2 cellular contexts compared by ENCODE assay signal in the genomic region with DNA sequence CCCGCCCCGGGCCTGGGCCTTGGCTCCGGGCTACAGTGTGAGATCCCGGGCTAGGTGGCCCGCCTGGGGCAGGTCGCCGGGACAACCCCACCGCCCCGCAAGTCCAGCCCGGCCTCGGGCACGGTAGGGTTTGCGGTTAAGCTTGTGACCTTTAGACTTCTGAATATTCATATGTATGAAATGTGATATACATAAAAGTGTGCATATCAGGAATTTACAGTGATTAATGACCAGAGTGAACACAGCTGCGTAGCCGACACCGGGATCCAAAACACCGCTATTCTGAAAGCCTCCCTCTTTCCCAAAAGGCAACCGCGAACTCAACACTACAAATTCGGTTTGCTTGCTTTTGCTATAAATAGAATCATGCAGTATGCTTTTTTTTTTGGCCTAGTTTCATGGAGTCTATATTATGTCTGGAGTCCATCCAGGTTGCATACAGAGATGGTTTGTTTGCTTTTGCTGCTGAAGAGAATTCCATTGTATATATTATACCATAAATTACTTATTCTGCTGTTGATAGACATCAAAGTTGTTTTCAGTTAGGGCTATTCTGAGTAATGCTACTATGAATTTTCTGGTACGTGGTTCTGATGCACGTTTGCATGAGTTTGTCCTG.
A peak's percentile ranks its signal among the peaks of the same experiment; 100 is the strongest.
TF ChIP-seq lines count a peak whose summit lies in the region.

No MANE protein-coding gene starts in this region.

TF ChIP-seq in IMR-90, 13 proteins besides CTCF, POLR2A, EP300 and RAD21:
- no peak for TF ChIP-seq CEBPB (IDR thresholded peaks at IDR 0.05; ENCODE audit: low read depth, low read length)
- TF ChIP-seq, protein P1, sequence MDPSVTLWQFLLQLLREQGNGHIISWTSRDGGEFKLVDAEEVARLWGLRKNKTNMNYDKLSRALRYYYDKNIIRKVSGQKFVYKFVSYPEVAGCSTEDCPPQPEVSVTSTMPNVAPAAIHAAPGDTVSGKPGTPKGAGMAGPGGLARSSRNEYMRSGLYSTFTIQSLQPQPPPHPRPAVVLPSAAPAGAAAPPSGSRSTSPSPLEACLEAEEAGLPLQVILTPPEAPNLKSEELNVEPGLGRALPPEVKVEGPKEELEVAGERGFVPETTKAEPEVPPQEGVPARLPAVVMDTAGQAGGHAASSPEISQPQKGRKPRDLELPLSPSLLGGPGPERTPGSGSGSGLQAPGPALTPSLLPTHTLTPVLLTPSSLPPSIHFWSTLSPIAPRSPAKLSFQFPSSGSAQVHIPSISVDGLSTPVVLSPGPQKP (IDR thresholded peaks at IDR 0.05; ENCODE audit: borderline replicate concordance, low read depth, low read length), result no peak
- TF ChIP-seq SMC3 (IDR thresholded peaks at IDR 0.05; ENCODE audit: low read depth, low read length), result no peak
- TF ChIP-seq MXI1 (IDR thresholded peaks at IDR 0.05; ENCODE audit: borderline replicate concordance, low read depth, low read length), result no peak

TF ChIP-seq in GM12878, 131 proteins besides CTCF, POLR2A, EP300 and RAD21:
- TF ChIP-seq, protein P2, sequence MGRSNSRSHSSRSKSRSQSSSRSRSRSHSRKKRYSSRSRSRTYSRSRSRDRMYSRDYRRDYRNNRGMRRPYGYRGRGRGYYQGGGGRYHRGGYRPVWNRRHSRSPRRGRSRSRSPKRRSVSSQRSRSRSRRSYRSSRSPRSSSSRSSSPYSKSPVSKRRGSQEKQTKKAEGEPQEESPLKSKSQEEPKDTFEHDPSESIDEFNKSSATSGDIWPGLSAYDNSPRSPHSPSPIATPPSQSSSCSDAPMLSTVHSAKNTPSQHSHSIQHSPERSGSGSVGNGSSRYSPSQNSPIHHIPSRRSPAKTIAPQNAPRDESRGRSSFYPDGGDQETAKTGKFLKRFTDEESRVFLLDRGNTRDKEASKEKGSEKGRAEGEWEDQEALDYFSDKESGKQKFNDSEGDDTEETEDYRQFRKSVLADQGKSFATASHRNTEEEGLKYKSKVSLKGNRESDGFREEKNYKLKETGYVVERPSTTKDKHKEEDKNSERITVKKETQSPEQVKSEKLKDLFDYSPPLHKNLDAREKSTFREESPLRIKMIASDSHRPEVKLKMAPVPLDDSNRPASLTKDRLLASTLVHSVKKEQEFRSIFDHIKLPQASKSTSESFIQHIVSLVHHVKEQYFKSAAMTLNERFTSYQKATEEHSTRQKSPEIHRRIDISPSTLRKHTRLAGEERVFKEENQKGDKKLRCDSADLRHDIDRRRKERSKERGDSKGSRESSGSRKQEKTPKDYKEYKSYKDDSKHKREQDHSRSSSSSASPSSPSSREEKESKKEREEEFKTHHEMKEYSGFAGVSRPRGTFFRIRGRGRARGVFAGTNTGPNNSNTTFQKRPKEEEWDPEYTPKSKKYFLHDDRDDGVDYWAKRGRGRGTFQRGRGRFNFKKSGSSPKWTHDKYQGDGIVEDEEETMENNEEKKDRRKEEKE (IDR thresholded peaks at IDR 0.05), result no peak
- TF ChIP-seq POU2F2 (IDR thresholded peaks at IDR 0.05; ENCODE audit: borderline replicate concordance, low read depth, low read length) (peak; percentile 16; the same call in 1 of the 3 replicates), CBFB (IDR thresholded peaks at IDR 0.05; ENCODE audit: low read depth) (0 out of 2 replicates have a peak, but pooled peaks have one; percentile 36), CBX5 (IDR thresholded peaks at IDR 0.05; ENCODE audit: low read depth) (no peak), HDAC2 (IDR thresholded peaks at IDR 0.05) (no peak; the same call in 1 of the 2 replicates), TCF12 (IDR thresholded peaks at IDR 0.05; ENCODE audit: low read depth, low read length) (no peak), RAD51 (IDR thresholded peaks at IDR 0.05) (no peak), YY1 (IDR thresholded peaks at IDR 0.05; ENCODE audit: low read depth, low read length) (no peak), MEF2A (IDR thresholded peaks at IDR 0.05; ENCODE audit: insufficient read depth, low read depth, low read length) (no peak), FOS (IDR thresholded peaks at IDR 0.05; ENCODE audit: borderline replicate concordance, extremely low read depth, insufficient read length) (no peak), SIX5 (IDR thresholded peaks at IDR 0.05; ENCODE audit: low read depth, low read length, severe bottlenecking) (no peak), ZNF274 (IDR thresholded peaks at IDR 0.05; ENCODE audit: insufficient read depth, insufficient read length) (no peak), ATF7 (IDR thresholded peaks at IDR 0.05; ENCODE audit: low read depth) (no peak), BACH1 (IDR thresholded peaks at IDR 0.05; ENCODE audit: borderline replicate concordance) (no peak), CEBPB (IDR thresholded peaks at IDR 0.05; ENCODE audit: borderline replicate concordance in 1 of 2, low read depth in 2 of 2, low read length in 2 of 2) (no peak), RBBP5 (conservative IDR thresholded peaks at IDR 0.05) (no peak), PAX5 (IDR thresholded peaks at IDR 0.05; ENCODE audit: borderline replicate concordance, low read depth, low read length) (no peak), SRF (IDR thresholded peaks at IDR 0.05; ENCODE audit: low read depth in 2 of 2, low read length in 2 of 2) (no peak), ASH2L (IDR thresholded peaks at IDR 0.05; ENCODE audit: borderline replicate concordance, low read depth) (no peak), MYB (IDR thresholded peaks at IDR 0.05; ENCODE audit: borderline replicate concordance, low read depth, low read length) (no peak), ZNF217 (IDR thresholded peaks at IDR 0.05) (no peak), RUNX3 (IDR thresholded peaks at IDR 0.05; ENCODE audit: low read length) (peak; percentile 26; the same call in 1 of the 2 replicates)
- TF ChIP-seq, protein P3, sequence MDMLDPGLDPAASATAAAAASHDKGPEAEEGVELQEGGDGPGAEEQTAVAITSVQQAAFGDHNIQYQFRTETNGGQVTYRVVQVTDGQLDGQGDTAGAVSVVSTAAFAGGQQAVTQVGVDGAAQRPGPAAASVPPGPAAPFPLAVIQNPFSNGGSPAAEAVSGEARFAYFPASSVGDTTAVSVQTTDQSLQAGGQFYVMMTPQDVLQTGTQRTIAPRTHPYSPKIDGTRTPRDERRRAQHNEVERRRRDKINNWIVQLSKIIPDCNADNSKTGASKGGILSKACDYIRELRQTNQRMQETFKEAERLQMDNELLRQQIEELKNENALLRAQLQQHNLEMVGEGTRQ (IDR thresholded peaks at IDR 0.05; ENCODE audit: borderline replicate concordance, low read depth, low read length), result no peak
- TF ChIP-seq, protein P4, sequence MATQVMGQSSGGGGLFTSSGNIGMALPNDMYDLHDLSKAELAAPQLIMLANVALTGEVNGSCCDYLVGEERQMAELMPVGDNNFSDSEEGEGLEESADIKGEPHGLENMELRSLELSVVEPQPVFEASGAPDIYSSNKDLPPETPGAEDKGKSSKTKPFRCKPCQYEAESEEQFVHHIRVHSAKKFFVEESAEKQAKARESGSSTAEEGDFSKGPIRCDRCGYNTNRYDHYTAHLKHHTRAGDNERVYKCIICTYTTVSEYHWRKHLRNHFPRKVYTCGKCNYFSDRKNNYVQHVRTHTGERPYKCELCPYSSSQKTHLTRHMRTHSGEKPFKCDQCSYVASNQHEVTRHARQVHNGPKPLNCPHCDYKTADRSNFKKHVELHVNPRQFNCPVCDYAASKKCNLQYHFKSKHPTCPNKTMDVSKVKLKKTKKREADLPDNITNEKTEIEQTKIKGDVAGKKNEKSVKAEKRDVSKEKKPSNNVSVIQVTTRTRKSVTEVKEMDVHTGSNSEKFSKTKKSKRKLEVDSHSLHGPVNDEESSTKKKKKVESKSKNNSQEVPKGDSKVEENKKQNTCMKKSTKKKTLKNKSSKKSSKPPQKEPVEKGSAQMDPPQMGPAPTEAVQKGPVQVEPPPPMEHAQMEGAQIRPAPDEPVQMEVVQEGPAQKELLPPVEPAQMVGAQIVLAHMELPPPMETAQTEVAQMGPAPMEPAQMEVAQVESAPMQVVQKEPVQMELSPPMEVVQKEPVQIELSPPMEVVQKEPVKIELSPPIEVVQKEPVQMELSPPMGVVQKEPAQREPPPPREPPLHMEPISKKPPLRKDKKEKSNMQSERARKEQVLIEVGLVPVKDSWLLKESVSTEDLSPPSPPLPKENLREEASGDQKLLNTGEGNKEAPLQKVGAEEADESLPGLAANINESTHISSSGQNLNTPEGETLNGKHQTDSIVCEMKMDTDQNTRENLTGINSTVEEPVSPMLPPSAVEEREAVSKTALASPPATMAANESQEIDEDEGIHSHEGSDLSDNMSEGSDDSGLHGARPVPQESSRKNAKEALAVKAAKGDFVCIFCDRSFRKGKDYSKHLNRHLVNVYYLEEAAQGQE (IDR thresholded peaks at IDR 0.05; ENCODE audit: low read depth, low read length), result no peak
- TF ChIP-seq, protein P5, sequence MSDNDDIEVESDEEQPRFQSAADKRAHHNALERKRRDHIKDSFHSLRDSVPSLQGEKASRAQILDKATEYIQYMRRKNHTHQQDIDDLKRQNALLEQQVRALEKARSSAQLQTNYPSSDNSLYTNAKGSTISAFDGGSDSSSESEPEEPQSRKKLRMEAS (IDR thresholded peaks at IDR 0.05; ENCODE audit: low read depth, low read length), result no peak
- TF ChIP-seq, protein P6, sequence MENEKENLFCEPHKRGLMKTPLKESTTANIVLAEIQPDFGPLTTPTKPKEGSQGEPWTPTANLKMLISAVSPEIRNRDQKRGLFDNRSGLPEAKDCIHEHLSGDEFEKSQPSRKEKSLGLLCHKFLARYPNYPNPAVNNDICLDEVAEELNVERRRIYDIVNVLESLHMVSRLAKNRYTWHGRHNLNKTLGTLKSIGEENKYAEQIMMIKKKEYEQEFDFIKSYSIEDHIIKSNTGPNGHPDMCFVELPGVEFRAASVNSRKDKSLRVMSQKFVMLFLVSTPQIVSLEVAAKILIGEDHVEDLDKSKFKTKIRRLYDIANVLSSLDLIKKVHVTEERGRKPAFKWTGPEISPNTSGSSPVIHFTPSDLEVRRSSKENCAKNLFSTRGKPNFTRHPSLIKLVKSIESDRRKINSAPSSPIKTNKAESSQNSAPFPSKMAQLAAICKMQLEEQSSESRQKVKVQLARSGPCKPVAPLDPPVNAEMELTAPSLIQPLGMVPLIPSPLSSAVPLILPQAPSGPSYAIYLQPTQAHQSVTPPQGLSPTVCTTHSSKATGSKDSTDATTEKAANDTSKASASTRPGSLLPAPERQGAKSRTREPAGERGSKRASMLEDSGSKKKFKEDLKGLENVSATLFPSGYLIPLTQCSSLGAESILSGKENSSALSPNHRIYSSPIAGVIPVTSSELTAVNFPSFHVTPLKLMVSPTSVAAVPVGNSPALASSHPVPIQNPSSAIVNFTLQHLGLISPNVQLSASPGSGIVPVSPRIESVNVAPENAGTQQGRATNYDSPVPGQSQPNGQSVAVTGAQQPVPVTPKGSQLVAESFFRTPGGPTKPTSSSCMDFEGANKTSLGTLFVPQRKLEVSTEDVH (IDR thresholded peaks at IDR 0.05; ENCODE audit: low read depth, partially characterized antibody), result peak; percentile 3
- TF ChIP-seq, protein P7, sequence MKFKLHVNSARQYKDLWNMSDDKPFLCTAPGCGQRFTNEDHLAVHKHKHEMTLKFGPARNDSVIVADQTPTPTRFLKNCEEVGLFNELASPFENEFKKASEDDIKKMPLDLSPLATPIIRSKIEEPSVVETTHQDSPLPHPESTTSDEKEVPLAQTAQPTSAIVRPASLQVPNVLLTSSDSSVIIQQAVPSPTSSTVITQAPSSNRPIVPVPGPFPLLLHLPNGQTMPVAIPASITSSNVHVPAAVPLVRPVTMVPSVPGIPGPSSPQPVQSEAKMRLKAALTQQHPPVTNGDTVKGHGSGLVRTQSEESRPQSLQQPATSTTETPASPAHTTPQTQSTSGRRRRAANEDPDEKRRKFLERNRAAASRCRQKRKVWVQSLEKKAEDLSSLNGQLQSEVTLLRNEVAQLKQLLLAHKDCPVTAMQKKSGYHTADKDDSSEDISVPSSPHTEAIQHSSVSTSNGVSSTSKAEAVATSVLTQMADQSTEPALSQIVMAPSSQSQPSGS (IDR thresholded peaks at IDR 0.05; ENCODE audit: low read length), result no peak
